ENCODE assay signal across 8 cellular contexts in the genomic region with DNA sequence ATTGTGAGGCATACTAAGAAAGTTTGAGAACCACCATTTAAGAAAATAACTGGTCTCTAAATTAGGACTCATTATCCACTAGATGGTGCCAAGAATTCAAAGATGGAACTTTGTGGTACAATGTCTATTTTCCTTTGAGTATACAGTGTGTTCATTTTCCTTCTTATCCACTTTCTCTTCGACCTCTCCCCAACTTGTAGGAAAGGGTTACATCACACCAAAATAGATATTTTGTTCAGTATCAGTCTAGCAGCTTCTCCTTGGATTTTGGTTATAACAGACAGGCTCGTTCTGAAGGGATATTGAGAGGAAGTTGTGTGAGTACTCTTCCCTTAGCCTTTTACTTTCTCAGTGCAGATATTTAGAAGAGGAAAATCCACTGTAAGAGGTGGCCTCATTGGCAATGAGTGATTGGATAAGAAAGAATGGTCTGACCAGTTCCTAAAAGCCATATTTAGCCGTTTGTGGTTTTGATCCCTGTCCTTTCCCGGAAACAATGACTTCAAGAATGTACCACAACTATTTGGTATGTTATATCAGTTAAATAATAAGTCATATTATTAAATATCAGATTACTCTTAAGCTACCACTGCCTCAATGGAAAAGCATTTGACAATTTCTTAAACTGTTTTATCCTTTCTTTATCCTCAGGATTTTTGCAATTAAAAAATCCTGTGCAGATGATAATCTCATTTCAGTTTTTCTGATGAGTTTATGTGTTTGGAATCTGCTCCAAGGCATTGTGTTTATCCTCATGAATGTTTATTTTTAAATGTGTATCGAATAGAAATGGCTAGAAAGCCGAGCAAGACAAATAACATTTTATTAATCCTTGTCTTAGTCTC.
DNase-seq lines count a peak whose midpoint lies in the region; ATAC-seq and TF ChIP-seq lines count a peak whose summit lies in the region.

No MANE protein-coding gene starts in this region.

- peak overlapping the region in 1 of 2 experiments; percentile 64 for H3K4me3 ChIP-seq in mesenchymal stem cell (ENCODE audit: insufficient read depth in 1 of 2, low read depth in 1 of 2, low read length in 2 of 2)
- no peak overlapping the region for H3K4me3 ChIP-seq in uterus

- H3K18ac ChIP-seq in mesenchymal stem cell (ENCODE audit: low read depth in 1 of 2, low read length in 2 of 2): no peak overlapping the region

- TF ChIP-seq POLR2A in uterus (IDR thresholded peaks at IDR 0.05): no peak

- WGBS in mesenchymal stem cell: 0% methylated on average over 1 of the region's 6 CpGs

- no peak overlapping the region for H3K14ac ChIP-seq in mesenchymal stem cell (ENCODE audit: low read length in 2 of 2)

- no peak overlapping the region for H2BK120ac ChIP-seq in mesenchymal stem cell (ENCODE audit: low read depth, low read length)

- ATAC-seq in HG03378 (IDR thresholded peaks at IDR 0.05; ENCODE audit: unreplicated experiment) (peak; percentile 37), HG03442 (IDR thresholded peaks at IDR 0.05; ENCODE audit: unreplicated experiment) (no peak)

- DNase-seq in NCI-H2029 (lab: John Stamatoyannopoulos, UW) (peak; percentile 37), NCI-H2029 treated with DMSO at 0.1 percent for 48 hours (lab: John Stamatoyannopoulos, UW) (no peak), RWPE1 (ENCODE audit: low spot score) (peak; percentile 90), mesenchymal stem cell (peak; percentile 96), uterus (no peak)

- peak overlapping the region; percentile 45 for H3K4me3 Mint-ChIP-seq in dendritic cell treated with granulocyte-macrophage colony-stimulating factor and Interleukin-4, amounts not matched to agents 40 ng/mL and 50 ng/mL, for 4 days

- H3K4ac ChIP-seq in mesenchymal stem cell (ENCODE audit: low read depth in 1 of 2, low read length in 2 of 2): no peak overlapping the region

- H3K27me3 ChIP-seq in mesenchymal stem cell (ENCODE audit: control insufficient read depth in 1 of 2, insufficient read depth in 1 of 2, low read length in 2 of 2) (no peaks in the 10 kb centered on the region), uterus (no peaks in the 10 kb centered on the region)

- H2BK12ac ChIP-seq in mesenchymal stem cell (ENCODE audit: low read length in 2 of 2): no peak overlapping the region

- no peak overlapping the region for H3K27ac ChIP-seq in RWPE1
- H3K27ac ChIP-seq in mesenchymal stem cell (ENCODE audit: low read length, poor library complexity, severe bottlenecking): peak overlapping the region; percentile 90
- peak overlapping the region; percentile 47 to 71 for H3K27ac ChIP-seq in uterus

- no peak overlapping the region for H2BK5ac ChIP-seq in mesenchymal stem cell (ENCODE audit: low read depth, low read length, poor library complexity, severe bottlenecking)

- H3K4me1 Mint-ChIP-seq in dendritic cell treated with granulocyte-macrophage colony-stimulating factor and Interleukin-4, amounts not matched to agents 40 ng/mL and 50 ng/mL, for 4 days (ENCODE audit: low read depth): peaks cover 38% of the 10 kb centered on the region

- H3K27ac Mint-ChIP-seq in dendritic cell treated with granulocyte-macrophage colony-stimulating factor and Interleukin-4, amounts not matched to agents 40 ng/mL and 50 ng/mL, for 4 days: no peak overlapping the region

- H4K8ac ChIP-seq in mesenchymal stem cell (ENCODE audit: low read length): no peak overlapping the region

- TF ChIP-seq CTCF in RWPE1 (conservative IDR thresholded peaks at IDR 0.05; ENCODE audit: low read depth) (peak; percentile 72), uterus (IDR thresholded peaks at IDR 0.05) (peak; percentile 58 to 86 (median 72))

- H3K9me3 ChIP-seq in mesenchymal stem cell (ENCODE audit: control insufficient read depth, low read length): no peaks in the 10 kb centered on the region
- no peaks in the 10 kb centered on the region for H3K9me3 ChIP-seq in uterus

- no peak overlapping the region for H3K23ac ChIP-seq in mesenchymal stem cell (ENCODE audit: low read length in 2 of 2)

- no peak overlapping the region for H2BK15ac ChIP-seq in mesenchymal stem cell (ENCODE audit: low read depth, poor library complexity, severe bottlenecking)

- H3K36me3 ChIP-seq in mesenchymal stem cell (ENCODE audit: control insufficient read depth in 1 of 2, insufficient read depth in 2 of 2, low read depth in 1 of 2, low read length in 2 of 2): no peaks in the 10 kb centered on the region
- H3K36me3 ChIP-seq in uterus: no peaks in the 10 kb centered on the region

- peaks cover 11% of the 10 kb centered on the region for H3K4me1 ChIP-seq in mesenchymal stem cell (ENCODE audit: control insufficient read depth, insufficient read depth, low read depth, low read length)
- no peaks in the 10 kb centered on the region for H3K4me1 ChIP-seq in uterus

- CTCF ChIA-PET in RWPE1 (lab: Yijun Ruan, JAX): interaction anchor here (0.5 to 2.0 kb wide), 13 partner anchors 10 to 1092 kb away, joined by 3 to 13 read pairs (median 3); a partner anchor contains a TSS

- no peak overlapping the region for H4K91ac ChIP-seq in mesenchymal stem cell (ENCODE audit: low read length)

- H3K36me3 Mint-ChIP-seq in dendritic cell treated with granulocyte-macrophage colony-stimulating factor and Interleukin-4, amounts not matched to agents 40 ng/mL and 50 ng/mL, for 4 days (ENCODE audit: low read depth): no peaks in the 10 kb centered on the region

- peak overlapping the region; percentile 93 for H3K9ac ChIP-seq in mesenchymal stem cell (ENCODE audit: low read length)

- no peak overlapping the region for H2AK5ac ChIP-seq in mesenchymal stem cell (ENCODE audit: low read length, severe bottlenecking)

- H3K9me3 Mint-ChIP-seq in dendritic cell treated with granulocyte-macrophage colony-stimulating factor and Interleukin-4, amounts not matched to agents 40 ng/mL and 50 ng/mL, for 4 days: no peaks in the 10 kb centered on the region

- H3K4me2 ChIP-seq in mesenchymal stem cell (ENCODE audit: low read length, poor library complexity, severe bottlenecking): no peak overlapping the region

- H3K27me3 Mint-ChIP-seq in dendritic cell treated with granulocyte-macrophage colony-stimulating factor and Interleukin-4, amounts not matched to agents 40 ng/mL and 50 ng/mL, for 4 days: peaks cover 14% of the 10 kb centered on the region

- intact Hi-C loops in dendritic cell treated with granulocyte-macrophage colony-stimulating factor and Interleukin-4, amounts not matched to agents 40 ng/mL and 50 ng/mL, for 4 days (cut with micrococcal nuclease): loop anchor here (1.0 to 2.0 kb wide), 3 partner anchors 69 to 247 kb away; a partner anchor contains a TSS
- intact Hi-C loops in uterus (cut with DNase I; ENCODE audit: low total_unique reads): loop anchor here (5.0 to 10.0 kb wide), 2 partner anchors 71 to 183 kb away; a partner anchor contains a TSS

- no peaks in the 10 kb centered on the region for H3K79me1 ChIP-seq in mesenchymal stem cell (replicated peaks; ENCODE audit: low read length, poor library complexity, severe bottlenecking)

- POLR2A ChIA-PET in RWPE1 (lab: Yijun Ruan, JAX; ENCODE audit: low non-redundant PET): interaction anchor here (0.7 kb wide), 1 partner anchor 960 kb away, joined by 3 read pairs; no protein-coding TSS in a partner anchor

- no peak overlapping the region for H2AFZ ChIP-seq in mesenchymal stem cell (ENCODE audit: low read depth, low read length)

Comparison
In these comparisons a context has a peak if more than half of its experiments do, and no peak if none do; other contexts are left out.
1. DNase-seq: peak in NCI-H2029 (single experiment), RWPE1 (single experiment) and mesenchymal stem cell (single experiment); none in NCI-H2029 treated with DMSO at 0.1 percent for 48 hours (single experiment) and uterus (0 of 2).